In the genomic region with DNA sequence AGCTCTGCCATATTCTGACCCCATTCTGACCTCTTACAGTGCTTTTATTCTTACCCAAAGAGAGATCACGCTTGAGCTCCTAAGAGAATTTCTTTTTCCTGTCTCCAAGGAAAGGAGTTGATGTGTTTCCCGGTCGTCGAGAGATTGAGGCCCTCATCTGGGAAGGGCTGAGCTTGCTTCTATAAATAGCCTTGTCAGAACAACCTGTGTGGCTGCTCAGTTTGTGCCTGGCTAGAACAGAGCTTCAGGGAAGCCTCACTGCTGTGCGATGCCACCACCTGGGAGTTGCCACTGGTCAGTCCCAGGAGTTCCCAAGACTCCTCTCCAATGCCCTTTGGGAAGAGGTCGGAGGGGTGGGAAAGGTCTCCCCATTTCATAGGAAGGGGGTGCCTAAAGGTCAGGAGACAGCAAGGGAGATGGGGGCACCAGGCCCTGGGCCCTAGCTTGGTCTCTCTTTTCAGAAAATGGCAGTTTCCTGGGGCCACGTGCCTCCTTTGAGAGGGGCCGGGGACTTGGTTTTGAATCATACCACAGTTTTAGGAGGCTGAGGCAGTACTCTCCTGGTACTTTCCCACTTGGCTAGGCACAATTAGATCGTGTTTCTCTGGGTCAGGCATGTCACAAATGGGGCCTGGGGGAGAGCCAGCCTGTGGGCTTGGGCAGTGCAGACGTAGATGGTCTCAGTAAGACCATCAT, we compare ENCODE assay signal across 9 cellular contexts. TPM values are rescaled to one million over a fixed set of nuclear protein-coding genes. Genes with fewer than 3 reads are reported as not detected.
DNase-seq lines count a peak whose midpoint lies in the region; ATAC-seq and TF ChIP-seq lines count a peak whose summit lies in the region.
"Had no signal": no experiment of that assay in that cellular context is flagged by ENCODE, and none has a peak within 500 bp of the region (broad histone marks: within the 10 kb centered on the region; RNA-seq: fewer than 3 reads in every experiment).

No MANE protein-coding gene starts in this region.

- POLR2A ChIA-PET in CD8-positive, alpha-beta memory T cell (lab: Charles Lee), result interaction anchor here (0.6 to 7.3 kb wide), 6 partner anchors 8 to 59 kb away, joined by 3 to 45 read pairs (median 7); no protein-coding TSS in a partner anchor

- intact Hi-C loops in ascending aorta (cut with DNase I), result no loop called here

- peaks cover 75 to 81% (median 77%) of the 10 kb centered on the region in 3 donors for H3K4me1 Mint-ChIP-seq in CD8-positive, alpha-beta memory T cell
- H3K4me1 Mint-ChIP-seq in neural progenitor cell, result peaks cover 37% of the 10 kb centered on the region

- TF ChIP-seq CTCF in choroid plexus epithelial cell (conservative IDR thresholded peaks at IDR 0.05; ENCODE audit: low read depth, low read length), result no peak
- no peak for TF ChIP-seq CTCF in neural progenitor cell (IDR thresholded peaks at IDR 0.05)
- no peak for TF ChIP-seq CTCF in ascending aorta (IDR thresholded peaks at IDR 0.05)

- H3K4me1 ChIP-seq in CD8-positive, alpha-beta memory T cell (ENCODE audit: insufficient read depth, low read length), result peaks cover 72% of the 10 kb centered on the region
- peaks cover 37% of the 10 kb centered on the region for H3K4me1 ChIP-seq in neural progenitor cell
- peaks cover 9 to 11% of the 10 kb centered on the region in 2 donors for H3K4me1 ChIP-seq in ascending aorta

- H3K9me3 Mint-ChIP-seq in CD8-positive, alpha-beta memory T cell, result no peaks in the 10 kb centered on the region
- no peaks in the 10 kb centered on the region for H3K9me3 Mint-ChIP-seq in neural progenitor cell

- no peak overlapping the region for H2AFZ ChIP-seq in neural progenitor cell (replicated peaks)

- CTCF ChIA-PET in CD8-positive, alpha-beta memory T cell (lab: Charles Lee), result interaction anchor here (0.7 to 19.8 kb wide), 6 partner anchors 9 to 95 kb away, joined by 3 to 503 read pairs (median 18); no protein-coding TSS in a partner anchor

- no peak overlapping the region for H3K9ac ChIP-seq in neural progenitor cell

- peaks cover 0 to 4% of the 10 kb centered on the region in 2 donors for H3K27me3 Mint-ChIP-seq in CD8-positive, alpha-beta memory T cell
- peaks cover 22% of the 10 kb centered on the region for H3K27me3 Mint-ChIP-seq in neural progenitor cell (ENCODE audit: insufficient read depth, low read depth)

- ATAC-seq in GM19467 (IDR thresholded peaks at IDR 0.05; ENCODE audit: unreplicated experiment), result no peak
- ATAC-seq in HG02588 (IDR thresholded peaks at IDR 0.05; ENCODE audit: unreplicated experiment), result no peak
- ATAC-seq: Panc1 had no signal

- DNase-seq in CD8-positive, alpha-beta memory T cell, result no peak
- peak; percentile 70 for DNase-seq in NCI-H2227 (lab: John Stamatoyannopoulos, UW; ENCODE audit: unreplicated experiment)
- DNase-seq in choroid plexus epithelial cell (ENCODE audit: low read depth), result peak; percentile 34
- DNase-seq in neural progenitor cell (ENCODE audit: low spot score), result no peak
- DNase-seq in ascending aorta (ENCODE audit: low spot score in 2 of 2), result no peak
- no peak for DNase-seq in activated CD4-positive, CD25-positive, alpha-beta regulatory T cell (lab: John Stamatoyannopoulos, UW)

- peak overlapping the region; percentile 89 to 99 (median 95) for H3K27ac Mint-ChIP-seq in CD8-positive, alpha-beta memory T cell
- peak overlapping the region; percentile 90 for H3K27ac Mint-ChIP-seq in neural progenitor cell

- H3K79me2 ChIP-seq in neural progenitor cell (ENCODE audit: low read depth), result no peaks in the 10 kb centered on the region

- H3F3A ChIP-seq in neural progenitor cell (ENCODE audit: low read depth), result peaks cover 22% of the 10 kb centered on the region

- peak overlapping the region; percentile 96 to 100 (median 98) for H3K4me3 Mint-ChIP-seq in CD8-positive, alpha-beta memory T cell
- H3K4me3 Mint-ChIP-seq in neural progenitor cell, result peak overlapping the region; percentile 17

- peaks cover 7 to 75% (median 17%) of the 10 kb centered on the region in 3 donors for H3K36me3 Mint-ChIP-seq in CD8-positive, alpha-beta memory T cell
- H3K36me3 Mint-ChIP-seq in neural progenitor cell, result no peaks in the 10 kb centered on the region

- peak overlapping the region; percentile 92 for H3K27ac ChIP-seq in CD8-positive, alpha-beta memory T cell (ENCODE audit: low read depth, low read length)
- no peak overlapping the region for H3K27ac ChIP-seq in neural progenitor cell
- no peak overlapping the region for H3K27ac ChIP-seq in ascending aorta

- H3K36me3 ChIP-seq in CD8-positive, alpha-beta memory T cell (ENCODE audit: insufficient read depth, low read length), result peaks cover 35% of the 10 kb centered on the region
- H3K36me3 ChIP-seq in neural progenitor cell, result no peaks in the 10 kb centered on the region
- H3K36me3 ChIP-seq in ascending aorta, result no peaks in the 10 kb centered on the region

- peak overlapping the region; percentile 42 for H3K4me2 ChIP-seq in neural progenitor cell

- H3K4me3 ChIP-seq in CD8-positive, alpha-beta memory T cell (ENCODE audit: low read length), result peak overlapping the region; percentile 99
- no peak overlapping the region for H3K4me3 ChIP-seq in choroid plexus epithelial cell (ENCODE audit: low read depth, low read length)
- no peak overlapping the region for H3K4me3 ChIP-seq in neural progenitor cell
- H3K4me3 ChIP-seq in ascending aorta, result no peak overlapping the region

- no peaks in the 10 kb centered on the region for H4K20me1 ChIP-seq in neural progenitor cell (ENCODE audit: low read depth)

- H3K27me3 ChIP-seq in CD8-positive, alpha-beta memory T cell (ENCODE audit: insufficient read depth, low read length, poor library complexity, severe bottlenecking), result no peaks in the 10 kb centered on the region
- H3K27me3 ChIP-seq in neural progenitor cell, result peaks cover 44% of the 10 kb centered on the region
- no peaks in the 10 kb centered on the region for H3K27me3 ChIP-seq in ascending aorta

- no peaks in the 10 kb centered on the region for H3K9me3 ChIP-seq in CD8-positive, alpha-beta memory T cell (ENCODE audit: low read length)
- H3K9me3 ChIP-seq in neural progenitor cell (ENCODE audit: low read depth), result no peaks in the 10 kb centered on the region
- no peaks in the 10 kb centered on the region for H3K9me3 ChIP-seq in ascending aorta

RNA-seq across cellular contexts. Expression of a gene that starts 52.1 kb away (rescaled TPM):
- total RNA-seq in CD8-positive, alpha-beta memory T cell, result 10 to 100 TPM; 82.7 to 88.7 TPM
- 35.3 TPM for polyA plus RNA-seq in CD8-positive, alpha-beta memory T cell
- 45.2 and 47.5 TPM in 2 replicates for total RNA-seq in neural progenitor cell (ENCODE audit: low replicate concordance)
- 40.2 TPM for total RNA-seq in ascending aorta

RNA-seq across cellular contexts. Expression of a gene that starts 52.8 kb away (rescaled TPM):
- total RNA-seq in CD8-positive, alpha-beta memory T cell, result 100 to 1,000 TPM; 163 to 165 TPM
- polyA plus RNA-seq in CD8-positive, alpha-beta memory T cell, result 329 TPM
- 0.19 and 0.43 TPM in 2 replicates for total RNA-seq in neural progenitor cell (ENCODE audit: low replicate concordance)
- 8.9 TPM for total RNA-seq in ascending aorta

Comparison
In these comparisons a context has a peak if more than half of its experiments do, and no peak if none do; other contexts are left out.
1. DNase-seq: peak in NCI-H2227 (single experiment) and choroid plexus epithelial cell (single experiment); none in CD8-positive, alpha-beta memory T cell (0 of 5), neural progenitor cell (single experiment), ascending aorta (0 of 2) and activated CD4-positive, CD25-positive, alpha-beta regulatory T cell (0 of 4).
2. RNA of a gene that starts 52.8 kb away (total RNA-seq): 163 to 165 TPM in CD8-positive, alpha-beta memory T cell; 8.9 TPM in ascending aorta (single experiment) and 0.19 to 0.43 TPM in neural progenitor cell; every median in the first group is over 10 times any median in the second.